In the genomic region with DNA sequence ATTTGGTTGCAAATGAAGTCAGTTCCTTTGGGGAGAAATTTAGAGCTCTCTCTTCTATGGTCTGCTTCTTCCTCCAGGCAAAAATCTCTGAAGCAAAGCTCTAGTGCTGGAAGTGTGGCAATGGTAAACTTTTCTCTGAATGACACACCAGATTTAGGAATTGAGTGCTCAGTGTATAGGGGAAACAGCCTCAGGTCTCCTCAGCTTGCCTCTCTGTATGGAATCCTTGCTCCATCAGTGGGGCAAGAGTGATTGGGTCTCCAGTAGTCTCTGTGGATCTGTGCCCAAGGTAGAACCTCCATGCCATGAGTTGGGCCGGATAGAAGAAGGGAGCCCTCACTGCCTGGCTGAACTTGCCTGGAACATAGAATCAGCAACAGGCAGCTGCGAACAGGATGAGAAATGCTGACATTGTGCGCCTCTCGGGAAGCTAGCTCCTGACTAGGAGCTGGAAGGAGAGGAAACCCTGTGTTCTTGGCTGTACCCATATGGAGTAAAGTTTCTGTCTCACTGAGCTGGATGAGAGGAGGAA, we compare ENCODE assay signal across 16 cellular contexts.
A peak's percentile ranks its signal among the peaks of the same experiment; 100 is the strongest.
DNase-seq lines count a peak whose midpoint lies in the region; TF ChIP-seq lines count a peak whose summit lies in the region.
"Had no signal": no experiment of that assay in that cellular context is flagged by ENCODE, and none has a peak within 500 bp of the region (broad histone marks: within the 10 kb centered on the region; RNA-seq: fewer than 3 reads in every experiment).

No MANE protein-coding gene starts in this region.

- H3F3A ChIP-seq in neural progenitor cell (ENCODE audit: low read depth), result no peaks in the 10 kb centered on the region

- peaks cover 4% of the 10 kb centered on the region for H3K27me3 Mint-ChIP-seq in activated naive CD4-positive, alpha-beta T cell treated with anti-CD3 and anti-CD28 coated beads, Interleukin-2, amount 50 U/mL, for 24 hours
- peaks cover 6% of the 10 kb centered on the region for H3K27me3 Mint-ChIP-seq in neural progenitor cell (ENCODE audit: insufficient read depth, low read depth)

- H3K4me3 ChIP-seq in coronary artery, result no peak overlapping the region
- H3K4me3 ChIP-seq in neural progenitor cell, result no peak overlapping the region
- H3K4me3 ChIP-seq: BLaER1 had no signal

- peaks cover 9% of the 10 kb centered on the region for H3K9me3 ChIP-seq in neural progenitor cell (ENCODE audit: low read depth)
- H3K9me3 ChIP-seq: BLaER1 had no signal

- H3K9ac ChIP-seq in neural progenitor cell, result no peak overlapping the region
- H3K9ac ChIP-seq: BLaER1 had no signal

- no peak overlapping the region for H2AFZ ChIP-seq in neural progenitor cell (replicated peaks)

- H3K4me2 ChIP-seq in neural progenitor cell, result no peak overlapping the region
- H3K4me2 ChIP-seq: BLaER1 had no signal

- H3K4me3 Mint-ChIP-seq in activated naive CD4-positive, alpha-beta T cell treated with anti-CD3 and anti-CD28 coated beads, Interleukin-2, amount 50 U/mL, for 24 hours, result no peak overlapping the region
- no peak overlapping the region for H3K4me3 Mint-ChIP-seq in neural progenitor cell
- H3K4me3 Mint-ChIP-seq: CD14-positive monocyte; CD4-positive, alpha-beta memory T cell; H9 had no signal

- H3K36me3 Mint-ChIP-seq in activated naive CD4-positive, alpha-beta T cell treated with anti-CD3 and anti-CD28 coated beads, Interleukin-2, amount 50 U/mL, for 24 hours, result no peaks in the 10 kb centered on the region
- no peaks in the 10 kb centered on the region for H3K36me3 Mint-ChIP-seq in neural progenitor cell
- H3K36me3 Mint-ChIP-seq: CD14-positive monocyte; CD4-positive, alpha-beta memory T cell had no signal

- no peak for DNase-seq in activated naive CD4-positive, alpha-beta T cell treated with anti-CD3 and anti-CD28 coated beads, Interleukin-2, amount 50 U/mL, for 16 hours
- DNase-seq in coronary artery (ENCODE audit: low spot score), result peak; percentile 24
- DNase-seq in neural progenitor cell (ENCODE audit: low spot score), result no peak
- DNase-seq in GM13977 (ENCODE audit: low spot score), result no peak
- DNase-seq in retina, result no peak
- DNase-seq in H4 (ENCODE audit: low spot score), result no peak
- DNase-seq: 8988T; CD4-positive, alpha-beta memory T cell; DMS153; DMS79 treated with DMSO at 0.1 percent for 48 hours; GF-D8; GOT3; H9 had no signal

- peaks cover 15% of the 10 kb centered on the region for H3K9me3 Mint-ChIP-seq in activated naive CD4-positive, alpha-beta T cell treated with anti-CD3 and anti-CD28 coated beads, Interleukin-2, amount 50 U/mL, for 24 hours
- peaks cover 30% of the 10 kb centered on the region for H3K9me3 Mint-ChIP-seq in neural progenitor cell

- no peaks in the 10 kb centered on the region for H4K20me1 ChIP-seq in neural progenitor cell (ENCODE audit: low read depth)
- H4K20me1 ChIP-seq: BLaER1 had no signal

- TF ChIP-seq CTCF in coronary artery (IDR thresholded peaks at IDR 0.05) (no peak), neural progenitor cell (IDR thresholded peaks at IDR 0.05) (no peak), GM13977 (IDR thresholded peaks at IDR 0.05; ENCODE audit: extremely low read depth, insufficient read depth, missing control alignments) (no peak)

- no peaks in the 10 kb centered on the region for H3K79me2 ChIP-seq in neural progenitor cell (ENCODE audit: low read depth)

- H3K27ac Mint-ChIP-seq in activated naive CD4-positive, alpha-beta T cell treated with anti-CD3 and anti-CD28 coated beads, Interleukin-2, amount 50 U/mL, for 24 hours, result peak overlapping the region; percentile 52
- peak overlapping the region; percentile 25 for H3K27ac Mint-ChIP-seq in neural progenitor cell
- H3K27ac Mint-ChIP-seq: CD14-positive monocyte; CD4-positive, alpha-beta memory T cell; H9 had no signal

- in situ Hi-C loops in GM13977 (cut with MboI; ENCODE audit: low pct_unique_long_range_greater_than_20kb, low sequenced_read_pairs, unreplicated experiment), result no loop called here

- H3K4me1 ChIP-seq in neural progenitor cell, result peaks cover 8% of the 10 kb centered on the region
- H3K4me1 ChIP-seq: BLaER1 had no signal

- no peaks in the 10 kb centered on the region for H3K4me1 Mint-ChIP-seq in activated naive CD4-positive, alpha-beta T cell treated with anti-CD3 and anti-CD28 coated beads, Interleukin-2, amount 50 U/mL, for 24 hours
- no peaks in the 10 kb centered on the region for H3K4me1 Mint-ChIP-seq in neural progenitor cell
- H3K4me1 Mint-ChIP-seq: CD14-positive monocyte; CD4-positive, alpha-beta memory T cell had no signal

- no peaks in the 10 kb centered on the region for H3K27me3 ChIP-seq in neural progenitor cell
- H3K27me3 ChIP-seq: BLaER1 had no signal

- H3K27ac ChIP-seq in coronary artery (no peak overlapping the region), neural progenitor cell (no peak overlapping the region)
- H3K27ac ChIP-seq: BLaER1 had no signal

- H3K36me3 ChIP-seq in neural progenitor cell, result no peaks in the 10 kb centered on the region
- H3K36me3 ChIP-seq: BLaER1 had no signal
